In genomic region chr7:34138483-34138882, GRCh38 we compare ENCODE assay signal across 1 cellular context.
TF ChIP-seq lines count a peak whose summit lies in the region.

No MANE protein-coding gene starts in this region.

TF ChIP-seq in WTC11, 78 proteins besides CTCF, POLR2A, EP300 and RAD21 (continued from another document):
- TF ChIP-seq ATF2 (CRISPR knock-in tag; IDR thresholded peaks at IDR 0.05; ENCODE audit: borderline replicate concordance, low read depth), result no peak
- TF ChIP-seq MXD4 (CRISPR knock-in tag; IDR thresholded peaks at IDR 0.05; ENCODE audit: borderline replicate concordance), result no peak
- TF ChIP-seq NFYB (CRISPR knock-in tag; conservative IDR thresholded peaks at IDR 0.05; ENCODE audit: low read depth), result no peak
- no peak for TF ChIP-seq OVOL2 (CRISPR knock-in tag; IDR thresholded peaks at IDR 0.05; ENCODE audit: borderline replicate concordance)
TF ChIP-seq in WTC11: peak in this region for 0.
